Comparison of ENCODE assay signal across 1 cellular context in genomic region chr2:235051436-235052260, GRCh38.
TF ChIP-seq lines count a peak whose summit lies in the region.

No MANE protein-coding gene starts in this region.

TF ChIP-seq in SK-N-SH, 30 proteins besides CTCF, POLR2A, EP300 and RAD21 (continued from another document):
- TF ChIP-seq, protein P1, sequence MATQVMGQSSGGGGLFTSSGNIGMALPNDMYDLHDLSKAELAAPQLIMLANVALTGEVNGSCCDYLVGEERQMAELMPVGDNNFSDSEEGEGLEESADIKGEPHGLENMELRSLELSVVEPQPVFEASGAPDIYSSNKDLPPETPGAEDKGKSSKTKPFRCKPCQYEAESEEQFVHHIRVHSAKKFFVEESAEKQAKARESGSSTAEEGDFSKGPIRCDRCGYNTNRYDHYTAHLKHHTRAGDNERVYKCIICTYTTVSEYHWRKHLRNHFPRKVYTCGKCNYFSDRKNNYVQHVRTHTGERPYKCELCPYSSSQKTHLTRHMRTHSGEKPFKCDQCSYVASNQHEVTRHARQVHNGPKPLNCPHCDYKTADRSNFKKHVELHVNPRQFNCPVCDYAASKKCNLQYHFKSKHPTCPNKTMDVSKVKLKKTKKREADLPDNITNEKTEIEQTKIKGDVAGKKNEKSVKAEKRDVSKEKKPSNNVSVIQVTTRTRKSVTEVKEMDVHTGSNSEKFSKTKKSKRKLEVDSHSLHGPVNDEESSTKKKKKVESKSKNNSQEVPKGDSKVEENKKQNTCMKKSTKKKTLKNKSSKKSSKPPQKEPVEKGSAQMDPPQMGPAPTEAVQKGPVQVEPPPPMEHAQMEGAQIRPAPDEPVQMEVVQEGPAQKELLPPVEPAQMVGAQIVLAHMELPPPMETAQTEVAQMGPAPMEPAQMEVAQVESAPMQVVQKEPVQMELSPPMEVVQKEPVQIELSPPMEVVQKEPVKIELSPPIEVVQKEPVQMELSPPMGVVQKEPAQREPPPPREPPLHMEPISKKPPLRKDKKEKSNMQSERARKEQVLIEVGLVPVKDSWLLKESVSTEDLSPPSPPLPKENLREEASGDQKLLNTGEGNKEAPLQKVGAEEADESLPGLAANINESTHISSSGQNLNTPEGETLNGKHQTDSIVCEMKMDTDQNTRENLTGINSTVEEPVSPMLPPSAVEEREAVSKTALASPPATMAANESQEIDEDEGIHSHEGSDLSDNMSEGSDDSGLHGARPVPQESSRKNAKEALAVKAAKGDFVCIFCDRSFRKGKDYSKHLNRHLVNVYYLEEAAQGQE (IDR thresholded peaks at IDR 0.05; ENCODE audit: low read depth, low read length): no peak
